Comparison of ENCODE assay signal across 15 cellular contexts in the genomic region with DNA sequence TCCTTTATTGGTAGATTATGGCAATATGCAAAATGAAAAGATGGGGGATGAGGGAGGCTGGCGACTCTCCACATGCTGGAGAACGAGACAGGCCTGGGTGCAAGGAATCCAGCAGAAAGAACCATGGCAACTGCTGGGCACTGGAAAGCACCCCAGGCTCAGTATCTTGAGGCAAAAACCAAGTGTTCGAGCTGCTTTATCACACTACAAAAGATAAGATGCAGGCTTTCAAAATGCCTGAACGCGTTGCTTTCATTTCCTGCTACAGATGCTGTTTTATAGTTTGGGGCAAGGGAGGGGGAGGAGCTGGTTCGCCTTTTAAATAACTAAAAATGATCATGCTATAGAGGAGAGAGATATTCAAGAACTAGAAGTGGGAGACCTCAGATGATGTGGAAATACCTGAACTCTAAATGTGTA. TPM values are rescaled to one million over a fixed set of nuclear protein-coding genes. Genes with fewer than 3 reads are reported as not detected.
DNase-seq lines count a peak whose midpoint lies in the region; ATAC-seq and TF ChIP-seq lines count a peak whose summit lies in the region.
"Had no signal": no experiment of that assay in that cellular context is flagged by ENCODE, and none has a peak within 500 bp of the region (broad histone marks: within the 10 kb centered on the region; RNA-seq: fewer than 3 reads in every experiment).

No MANE protein-coding gene starts in this region.

- peak overlapping the region; percentile 80 for H3K27ac Mint-ChIP-seq in activated naive CD8-positive, alpha-beta T cell treated with anti-CD3 and anti-CD28 coated beads, Interleukin-2, amount 50 U/mL, for 24 hours

- peaks cover 42% of the 10 kb centered on the region for H3K36me3 Mint-ChIP-seq in activated naive CD8-positive, alpha-beta T cell treated with anti-CD3 and anti-CD28 coated beads, Interleukin-2, amount 50 U/mL, for 24 hours (ENCODE audit: low read depth)

- 91% methylated on average over 6 of the region's 6 CpGs for WGBS in SK-N-SH (ENCODE audit: low lambda C conversion rate)
- 77 to 83% (median 79%) methylated on average over 6 of the region's 6 CpGs for WGBS in adrenal gland, 4 donors

- DNase-seq in SK-N-SH (peak; percentile 29), NCI-H226 (peak; percentile 68), gastrocnemius medialis (no peak), SKM-1 (lab: John Stamatoyannopoulos, UW; ENCODE audit: unreplicated experiment) (no peak), adrenal gland (no peak)
- no peak for DNase-seq in activated naive CD8-positive, alpha-beta T cell treated with anti-CD3 and anti-CD28 coated beads, Interleukin-2, amount 50 U/mL, for 24 hours
- DNase-seq: DMS79 treated with DMSO at 0.1 percent for 48 hours, islet precursor cell, NCI-H69, stomach, SW 1271 had no signal

- H3K4me2 ChIP-seq in SK-N-SH: no peak overlapping the region

- TF ChIP-seq EP300 in SK-N-SH (IDR thresholded peaks at IDR 0.05; ENCODE audit: borderline replicate concordance in 1 of 2, low read depth in 1 of 2, low read length in 1 of 2): no peak

- no peaks in the 10 kb centered on the region for H3K9me3 Mint-ChIP-seq in activated naive CD8-positive, alpha-beta T cell treated with anti-CD3 and anti-CD28 coated beads, Interleukin-2, amount 50 U/mL, for 24 hours

- no peak overlapping the region for H2AFZ ChIP-seq in SK-N-SH (ENCODE audit: low read depth)

- peaks cover 10% of the 10 kb centered on the region for H3F3A ChIP-seq in SK-N-SH (replicated peaks; ENCODE audit: insufficient read depth)

- ATAC-seq in SK-N-SH treated with all-trans-retinoic acid at 6 μM for 48 hours (no peak), gastrocnemius medialis (no peak), HG02678 (IDR thresholded peaks at IDR 0.05; ENCODE audit: unreplicated experiment) (no peak)
- peak; percentile 57 for ATAC-seq in activated naive CD8-positive, alpha-beta T cell treated with anti-CD3 and anti-CD28 coated beads, Interleukin-2, amount 50 U/mL, for 24 hours

- H3K9me3 ChIP-seq in SK-N-SH: no peaks in the 10 kb centered on the region
- H3K9me3 ChIP-seq in gastrocnemius medialis: no peaks in the 10 kb centered on the region
- no peaks in the 10 kb centered on the region for H3K9me3 ChIP-seq in adrenal gland (replicated peaks in 1 of 3)
- H3K9me3 ChIP-seq: stomach had no signal

- H3K4me3 ChIP-seq in SK-N-SH (ENCODE audit: low read depth in 2 of 2, low read length in 1 of 2) (no peak overlapping the region), gastrocnemius medialis (peak overlapping the region in 2 of 4 donors; percentile 10 to 43), adrenal gland (no peak overlapping the region)
- H3K4me3 ChIP-seq: cardiac muscle cell, stomach had no signal

- H3K4me3 Mint-ChIP-seq in activated naive CD8-positive, alpha-beta T cell treated with anti-CD3 and anti-CD28 coated beads, Interleukin-2, amount 50 U/mL, for 24 hours: peak overlapping the region; percentile 57

- CTCF ChIA-PET in SK-N-SH (lab: Yijun Ruan, JAX): interaction anchor here (5.2 to 12.9 kb wide), 2 partner anchors 17 to 68 kb away, joined by 23 to 143 read pairs; no protein-coding TSS in a partner anchor

- no peak overlapping the region for H3K9ac ChIP-seq in SK-N-SH

- peaks cover 38% of the 10 kb centered on the region for H3K79me2 ChIP-seq in SK-N-SH (ENCODE audit: insufficient read depth)

- H3K27me3 ChIP-seq in SK-N-SH (ENCODE audit: insufficient read depth) (no peaks in the 10 kb centered on the region), gastrocnemius medialis (no peaks in the 10 kb centered on the region), adrenal gland (no peaks in the 10 kb centered on the region)
- H3K27me3 ChIP-seq: cardiac muscle cell, stomach had no signal

- no peaks in the 10 kb centered on the region for H3K9me2 ChIP-seq in SK-N-SH

- no peaks in the 10 kb centered on the region for H3K27me3 Mint-ChIP-seq in activated naive CD8-positive, alpha-beta T cell treated with anti-CD3 and anti-CD28 coated beads, Interleukin-2, amount 50 U/mL, for 24 hours

- intact Hi-C loops in gastrocnemius medialis (cut with DNase I; ENCODE audit: low total_unique reads): loop anchor here (5.0 kb wide), 2 partner anchors 40 to 70 kb away; partner anchors contain the start of gene NIN
- intact Hi-C loops in adrenal gland (cut with DNase I): no loop called here

- in situ Hi-C loops in gastrocnemius medialis (cut with MboI; ENCODE audit: low sequenced_read_pairs in 4 of 4): loop anchor here in 2 of 4 donors (25.0 kb wide), 1 partner anchor 480 kb away; the partner anchor contains the start of genes DMAC2L (in 2 of the 2) and L2HGDH (in 2 of the 2)

- TF ChIP-seq CTCF in SK-N-SH (IDR thresholded peaks at IDR 0.05) (no peak), gastrocnemius medialis (IDR thresholded peaks at IDR 0.05 in 4 of 5, conservative IDR thresholded peaks at IDR 0.05 in 1 of 5) (no peak), adrenal gland (IDR thresholded peaks at IDR 0.05) (no peak)

- POLR2A ChIA-PET in SK-N-SH (lab: Yijun Ruan, JAX): no interaction called here

- peaks cover 18% of the 10 kb centered on the region; the same call in 1 of the 2 replicates for H4K20me1 ChIP-seq in SK-N-SH (ENCODE audit: insufficient read depth)

- H3K36me3 ChIP-seq in SK-N-SH (replicated peaks in 1 of 2; ENCODE audit: control insufficient read depth in 1 of 2, insufficient read depth in 2 of 2, low read length in 1 of 2) (peaks cover 13 to 28% of the 10 kb centered on the region in 2 experiments), gastrocnemius medialis (no peaks in the 10 kb centered on the region), adrenal gland (replicated peaks in 1 of 2) (peaks cover 0 to 5% of the 10 kb centered on the region in 2 donors)

- peaks cover 17 to 20% of the 10 kb centered on the region in 2 experiments for H3K4me1 ChIP-seq in SK-N-SH (ENCODE audit: control insufficient read depth in 1 of 2, insufficient read depth in 2 of 2, low read depth in 1 of 2, low read length in 1 of 2)
- H3K4me1 ChIP-seq in gastrocnemius medialis: peaks cover 35 to 43% of the 10 kb centered on the region in 2 donors
- H3K4me1 ChIP-seq in adrenal gland (replicated peaks in 1 of 2): peaks cover 0 to 6% of the 10 kb centered on the region in 2 donors

- no peak for TF ChIP-seq RAD21 in SK-N-SH (IDR thresholded peaks at IDR 0.05; ENCODE audit: low read length)

- H3K27ac ChIP-seq in SK-N-SH (ENCODE audit: low read depth in 2 of 2, low read length in 1 of 2) (no peak overlapping the region), gastrocnemius medialis (peak overlapping the region in 3 of 4 donors; percentile 72 to 82 (median 74)), adrenal gland (no peak overlapping the region)
- H3K27ac ChIP-seq: 22Rv1, cardiac muscle cell had no signal

- TF ChIP-seq POLR2A in gastrocnemius medialis (IDR thresholded peaks at IDR 0.05): no peak
- no peak for TF ChIP-seq POLR2A in adrenal gland (IDR thresholded peaks at IDR 0.05)

- peaks cover 85% of the 10 kb centered on the region for H3K4me1 Mint-ChIP-seq in activated naive CD8-positive, alpha-beta T cell treated with anti-CD3 and anti-CD28 coated beads, Interleukin-2, amount 50 U/mL, for 24 hours

TF ChIP-seq in SK-N-SH, 30 proteins besides CTCF, POLR2A, EP300 and RAD21 (continues in another document):
- no peak for TF ChIP-seq NFIC (IDR thresholded peaks at IDR 0.05; ENCODE audit: borderline replicate concordance)
- TF ChIP-seq RCOR1 (IDR thresholded peaks at IDR 0.05; ENCODE audit: low read length): no peak
- no peak for TF ChIP-seq RXRA (IDR thresholded peaks at IDR 0.05; ENCODE audit: borderline replicate concordance, low read depth)
- no peak for TF ChIP-seq POLR2AphosphoS5 (IDR thresholded peaks at IDR 0.05; ENCODE audit: low read depth, low read length)
- no peak for TF ChIP-seq MEF2A (IDR thresholded peaks at IDR 0.05; ENCODE audit: borderline replicate concordance, low read depth)
- TF ChIP-seq RFX5 (IDR thresholded peaks at IDR 0.05; ENCODE audit: low read length): no peak
- TF ChIP-seq TCF12 (IDR thresholded peaks at IDR 0.05): no peak
- no peak for TF ChIP-seq TEAD4 (IDR thresholded peaks at IDR 0.05; ENCODE audit: borderline replicate concordance, insufficient read depth)
- TF ChIP-seq, protein P1, sequence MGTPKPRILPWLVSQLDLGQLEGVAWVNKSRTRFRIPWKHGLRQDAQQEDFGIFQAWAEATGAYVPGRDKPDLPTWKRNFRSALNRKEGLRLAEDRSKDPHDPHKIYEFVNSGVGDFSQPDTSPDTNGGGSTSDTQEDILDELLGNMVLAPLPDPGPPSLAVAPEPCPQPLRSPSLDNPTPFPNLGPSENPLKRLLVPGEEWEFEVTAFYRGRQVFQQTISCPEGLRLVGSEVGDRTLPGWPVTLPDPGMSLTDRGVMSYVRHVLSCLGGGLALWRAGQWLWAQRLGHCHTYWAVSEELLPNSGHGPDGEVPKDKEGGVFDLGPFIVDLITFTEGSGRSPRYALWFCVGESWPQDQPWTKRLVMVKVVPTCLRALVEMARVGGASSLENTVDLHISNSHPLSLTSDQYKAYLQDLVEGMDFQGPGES (IDR thresholded peaks at IDR 0.05; ENCODE audit: low read depth, low read length): no peak

TF ChIP-seq in SK-N-SH treated with all-trans-retinoic acid at 6 μM for 48 hours, 23 proteins besides CTCF, POLR2A, EP300 and RAD21 (continues in another document):
- TF ChIP-seq, protein P2, sequence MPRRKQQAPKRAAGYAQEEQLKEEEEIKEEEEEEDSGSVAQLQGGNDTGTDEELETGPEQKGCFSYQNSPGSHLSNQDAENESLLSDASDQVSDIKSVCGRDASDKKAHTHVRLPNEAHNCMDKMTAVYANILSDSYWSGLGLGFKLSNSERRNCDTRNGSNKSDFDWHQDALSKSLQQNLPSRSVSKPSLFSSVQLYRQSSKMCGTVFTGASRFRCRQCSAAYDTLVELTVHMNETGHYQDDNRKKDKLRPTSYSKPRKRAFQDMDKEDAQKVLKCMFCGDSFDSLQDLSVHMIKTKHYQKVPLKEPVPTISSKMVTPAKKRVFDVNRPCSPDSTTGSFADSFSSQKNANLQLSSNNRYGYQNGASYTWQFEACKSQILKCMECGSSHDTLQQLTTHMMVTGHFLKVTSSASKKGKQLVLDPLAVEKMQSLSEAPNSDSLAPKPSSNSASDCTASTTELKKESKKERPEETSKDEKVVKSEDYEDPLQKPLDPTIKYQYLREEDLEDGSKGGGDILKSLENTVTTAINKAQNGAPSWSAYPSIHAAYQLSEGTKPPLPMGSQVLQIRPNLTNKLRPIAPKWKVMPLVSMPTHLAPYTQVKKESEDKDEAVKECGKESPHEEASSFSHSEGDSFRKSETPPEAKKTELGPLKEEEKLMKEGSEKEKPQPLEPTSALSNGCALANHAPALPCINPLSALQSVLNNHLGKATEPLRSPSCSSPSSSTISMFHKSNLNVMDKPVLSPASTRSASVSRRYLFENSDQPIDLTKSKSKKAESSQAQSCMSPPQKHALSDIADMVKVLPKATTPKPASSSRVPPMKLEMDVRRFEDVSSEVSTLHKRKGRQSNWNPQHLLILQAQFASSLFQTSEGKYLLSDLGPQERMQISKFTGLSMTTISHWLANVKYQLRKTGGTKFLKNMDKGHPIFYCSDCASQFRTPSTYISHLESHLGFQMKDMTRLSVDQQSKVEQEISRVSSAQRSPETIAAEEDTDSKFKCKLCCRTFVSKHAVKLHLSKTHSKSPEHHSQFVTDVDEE (CRISPR knock-in tag; IDR thresholded peaks at IDR 0.05): no peak

RNA-seq across cellular contexts. Expression of gene NIN, which starts 38.9 kb away (rescaled TPM):
- polyA plus RNA-seq in SK-N-SH (2012; rRNA removed) (10.0 and 11.8 TPM in 2 replicates), adrenal gland (1 to 10 TPM; 3.0 to 8.7 (median 6.8) TPM)
- 13.9 and 15.0 TPM in 2 replicates for polyA plus RNA-seq in SK-N-SH (2012; cell fraction: cytosol; rRNA removed)
- 7.3 and 12.6 TPM in 2 replicates for polyA plus RNA-seq in SK-N-SH (2012; cell fraction: nucleus; rRNA removed)
- total RNA-seq in gastrocnemius medialis (10 to 100 TPM; 16.2 to 49.3 (median 29.2) TPM), adrenal gland (10 to 100 TPM; 13.5 to 22.4 (median 19.5) TPM)

Comparison
In these comparisons a context has a peak if more than half of its experiments do, and no peak if none do; other contexts are left out.
1. DNase-seq: peak in SK-N-SH (single experiment) and NCI-H226 (single experiment); none in activated naive CD8-positive, alpha-beta T cell treated with anti-CD3 and anti-CD28 coated beads, Interleukin-2, amount 50 U/mL, for 24 hours (single experiment), gastrocnemius medialis (0 of 2), SKM-1 (single experiment) and adrenal gland (0 of 7).
2. H3K27ac ChIP-seq: peak in gastrocnemius medialis (3 of 4); none in SK-N-SH (0 of 2) and adrenal gland (0 of 5).